ENCODE assay signal across 8 cellular contexts in the genomic region with DNA sequence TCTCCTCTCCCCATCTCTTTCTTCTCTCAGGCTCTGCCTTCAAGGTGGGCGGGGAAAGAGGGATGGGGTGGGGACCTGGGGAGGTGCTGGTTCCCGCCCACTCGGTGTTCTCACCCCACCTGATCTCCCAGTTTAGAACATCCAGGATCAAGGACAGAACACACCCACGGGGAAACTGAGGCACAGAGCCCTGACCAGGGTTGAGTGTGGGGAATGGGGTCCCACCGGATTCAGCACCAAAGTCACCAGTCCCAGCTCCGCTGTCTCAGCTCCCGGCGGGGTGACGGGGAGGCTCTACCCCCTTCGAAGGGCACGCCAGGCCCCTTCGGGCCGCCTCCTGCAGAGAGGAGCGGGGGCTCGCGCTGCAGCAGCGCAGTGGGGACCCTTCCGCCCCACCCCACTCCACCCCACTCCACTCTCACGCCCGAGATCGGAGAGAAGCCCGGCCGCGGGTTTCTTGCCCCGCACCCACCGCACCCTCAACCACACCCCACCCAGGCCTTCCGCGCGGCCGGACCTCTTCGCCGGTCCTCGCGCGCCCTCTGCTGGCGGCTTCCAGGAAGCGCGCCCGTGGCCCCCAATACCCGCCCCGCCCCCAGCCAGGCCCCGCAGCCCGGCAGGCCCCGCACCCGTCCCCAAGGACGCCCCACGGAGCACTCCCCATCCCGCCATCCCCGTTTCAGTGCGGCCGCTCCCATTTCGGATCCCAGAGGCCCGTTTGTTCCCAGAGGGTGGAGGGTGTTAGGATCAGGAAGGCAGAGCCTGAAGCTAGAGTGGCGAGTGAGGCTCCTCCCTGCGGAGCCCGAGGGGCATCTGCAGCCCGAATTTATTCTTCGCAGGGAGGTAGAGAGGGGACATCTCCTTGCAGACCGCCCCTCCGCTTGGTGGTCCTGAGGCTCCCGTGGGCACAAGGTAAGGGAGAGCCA. TPM values are rescaled to one million over a fixed set of nuclear protein-coding genes. Genes with fewer than 3 reads are reported as not detected.
DNase-seq lines count a peak whose midpoint lies in the region; ATAC-seq and TF ChIP-seq lines count a peak whose summit lies in the region.

No MANE protein-coding gene starts in this region.

- no peaks in the 10 kb centered on the region for H3K36me3 ChIP-seq in NT2/D1 (ENCODE audit: insufficient read depth, insufficient read length, low read length)
- no peaks in the 10 kb centered on the region for H3K36me3 ChIP-seq in esophagus squamous epithelium

- intact Hi-C loops in esophagus squamous epithelium (cut with DNase I), result loop anchor here (5.0 to 10.0 kb wide), 2 partner anchors 275 to 353 kb away; no protein-coding TSS in a partner anchor

- peaks cover 44% of the 10 kb centered on the region for H3K27me3 ChIP-seq in NT2/D1 (ENCODE audit: insufficient read depth, insufficient read length)
- H3K27me3 ChIP-seq in esophagus squamous epithelium, result peaks cover 4 to 63% (median 15%) of the 10 kb centered on the region in 4 donors

- 0% methylated on average over 9 to 17 of the region's 61 CpGs for WGBS in esophagus squamous epithelium, 2 donors

- H3K4me1 ChIP-seq in NT2/D1 (ENCODE audit: insufficient read depth, insufficient read length) (no peaks in the 10 kb centered on the region), esophagus squamous epithelium (peaks cover 19 to 32% (median 22%) of the 10 kb centered on the region in 3 donors)

- TF ChIP-seq CTCF in esophagus squamous epithelium (IDR thresholded peaks at IDR 0.05), result peak; percentile 79 to 96 (median 85)

- peak overlapping the region; percentile 65 for H3K4me3 ChIP-seq in NT2/D1 (ENCODE audit: insufficient read length, low read depth)
- peak overlapping the region; percentile 45 to 74 (median 66) for H3K4me3 ChIP-seq in esophagus squamous epithelium

- no peak for TF ChIP-seq POLR2A in esophagus squamous epithelium (IDR thresholded peaks at IDR 0.05)

- H3K27ac ChIP-seq in esophagus squamous epithelium, result peak overlapping the region in 3 of 4 donors; percentile 61 to 74 (median 66)

- DNase-seq in AG08396 (ENCODE audit: low spot score) (peak; percentile 94), NT2/D1 (ENCODE audit: low read depth, low spot score) (no peak), esophagus squamous epithelium (lab: John Stamatoyannopoulos, UW) (no peak), myocyte (ENCODE audit: low read depth) (peak; percentile 58)
- peak; percentile 87 for DNase-seq in activated T-cell treated with anti-CD3 and anti-CD28 coated beads, Interleukin-2, amount 50 U/mL, for 1 hour
- peak; percentile 60 for DNase-seq in stimulated activated CD8-positive, alpha-beta memory T cell treated with anti-CD3 and anti-CD28 coated beads, Interleukin-7, amount 100 ng/mL, for 24 hours (ENCODE audit: low read depth)

- ATAC-seq in GM18511 (IDR thresholded peaks at IDR 0.05; ENCODE audit: unreplicated experiment) (peak; percentile 68), HG03280 (IDR thresholded peaks at IDR 0.05; ENCODE audit: unreplicated experiment) (peak; percentile 67)

- no peaks in the 10 kb centered on the region for H3K9me3 ChIP-seq in NT2/D1 (ENCODE audit: insufficient read depth, low read length)
- H3K9me3 ChIP-seq in esophagus squamous epithelium, result peaks cover 0 to 12% (median 7%) of the 10 kb centered on the region in 3 donors

- H3K9ac ChIP-seq in NT2/D1 (ENCODE audit: insufficient read length, low read depth), result peak overlapping the region; percentile 79

RNA-seq across cellular contexts. Expression of a gene that starts 18.0 kb away (rescaled TPM):
- total RNA-seq in esophagus squamous epithelium, result 10 to 100 TPM; 10.5 to 23.7 (median 15.0) TPM
- 15.3 and 16.0 TPM in 2 replicates for total RNA-seq in myocyte
- 28.6 TPM for polyA plus RNA-seq in myocyte (2012)

RNA-seq across cellular contexts. Expression of a gene that starts 18.0 kb away (rescaled TPM):
- total RNA-seq in esophagus squamous epithelium, result 10 to 100 TPM; 17.4 to 37.9 (median 28.3) TPM
- 45.3 and 69.0 TPM in 2 replicates for total RNA-seq in myocyte
- 57.5 TPM for polyA plus RNA-seq in myocyte (2012)

Comparison
In these comparisons a context has a peak if more than half of its experiments do, and no peak if none do; other contexts are left out.
1. DNase-seq: peak in AG08396 (single experiment), activated T-cell treated with anti-CD3 and anti-CD28 coated beads, Interleukin-2, amount 50 U/mL, for 1 hour (single experiment), myocyte (single experiment) and stimulated activated CD8-positive, alpha-beta memory T cell treated with anti-CD3 and anti-CD28 coated beads, Interleukin-7, amount 100 ng/mL, for 24 hours (single experiment); none in NT2/D1 (single experiment) and esophagus squamous epithelium (single experiment).